In genomic region chr10:625335-625699, GRCh38 we compare ENCODE assay signal across 8 cellular contexts.
A peak's percentile ranks its signal among the peaks of the same experiment; 100 is the strongest.
DNase-seq lines count a peak whose midpoint lies in the region; TF ChIP-seq lines count a peak whose summit lies in the region.
"Had no signal": no experiment of that assay in that cellular context is flagged by ENCODE, and none has a peak within 500 bp of the region (broad histone marks: within the 10 kb centered on the region; RNA-seq: fewer than 3 reads in every experiment).

No MANE protein-coding gene starts in this region.

- peaks cover 80% of the 10 kb centered on the region for H4K20me1 ChIP-seq in SK-N-SH (ENCODE audit: insufficient read depth)
- no peaks in the 10 kb centered on the region for H4K20me1 ChIP-seq in fibroblast of lung (ENCODE audit: control insufficient read depth, extremely low read depth, insufficient read depth, low read length)
- H4K20me1 ChIP-seq in neural cell (ENCODE audit: insufficient read depth): peaks cover 29% of the 10 kb centered on the region

- peak overlapping the region; percentile 97 for H3K27ac Mint-ChIP-seq in type B pancreatic cell
- H3K27ac Mint-ChIP-seq: activated CD4-positive, alpha-beta T cell treated with anti-CD3 and anti-CD28 coated beads, Interleukin-2, amount 10 ng/mL, durations not matched to agents 24 days and 14 days had no signal

- H2AFZ ChIP-seq in SK-N-SH (ENCODE audit: low read depth) (no peak overlapping the region), fibroblast of lung (ENCODE audit: low read length) (no peak overlapping the region), neural cell (ENCODE audit: low read depth, low read length) (no peak overlapping the region)

- H3K36me3 Mint-ChIP-seq in type B pancreatic cell: peaks cover 19% of the 10 kb centered on the region

- peak overlapping the region; percentile 70 for H3K4me2 ChIP-seq in SK-N-SH
- peak overlapping the region; percentile 25 for H3K4me2 ChIP-seq in fibroblast of lung (ENCODE audit: extremely low read depth, insufficient read depth, low read length)
- peak overlapping the region; percentile 25 for H3K4me2 ChIP-seq in neural cell (ENCODE audit: low read length)

- H3K9me3 Mint-ChIP-seq in type B pancreatic cell: no peaks in the 10 kb centered on the region
- H3K9me3 Mint-ChIP-seq: activated CD4-positive, alpha-beta T cell treated with anti-CD3 and anti-CD28 coated beads, Interleukin-2, amount 10 ng/mL, durations not matched to agents 24 days and 14 days had no signal

- H3K9ac ChIP-seq in SK-N-SH (peak overlapping the region; percentile 30; the same call in 1 of the 2 replicates), fibroblast of lung (ENCODE audit: insufficient read depth, low read length) (peak overlapping the region; percentile 52), neural cell (ENCODE audit: low read length) (peak overlapping the region; percentile 44)

- peak; percentile 77 for DNase-seq in SK-N-SH
- DNase-seq in fibroblast of lung (ENCODE audit: low read depth in 2 of 2): peak in 1 of 2 donors; percentile 31
- DNase-seq in type B pancreatic cell (ENCODE audit: extremely low spot score, unreplicated experiment): no peak
- DNase-seq in NCI-H526 (lab: John Stamatoyannopoulos, UW): no peak
- DNase-seq in T1000 (lab: John Stamatoyannopoulos, UW): no peak
- DNase-seq in OCI-M1 (lab: John Stamatoyannopoulos, UW): no peak
- DNase-seq: activated CD4-positive, alpha-beta T cell treated with anti-CD3 and anti-CD28 coated beads, Interleukin-2, amount 10 ng/mL, durations not matched to agents 24 days and 14 days had no signal

- no peak for TF ChIP-seq CTCF in SK-N-SH (IDR thresholded peaks at IDR 0.05)
- TF ChIP-seq CTCF in fibroblast of lung (conservative IDR thresholded peaks at IDR 0.05 in 1 of 2, IDR thresholded peaks at IDR 0.05 in 1 of 2; ENCODE audit: low read depth in 1 of 2, low read length in 2 of 2): no peak
- TF ChIP-seq CTCF in neural cell (IDR thresholded peaks at IDR 0.05; ENCODE audit: poor library complexity, severe bottlenecking): no peak
- no peak for TF ChIP-seq CTCF in type B pancreatic cell (conservative IDR thresholded peaks at IDR 0.05)

- H3K4me3 Mint-ChIP-seq in type B pancreatic cell: peak overlapping the region; percentile 78
- H3K4me3 Mint-ChIP-seq: activated CD4-positive, alpha-beta T cell treated with anti-CD3 and anti-CD28 coated beads, Interleukin-2, amount 10 ng/mL, durations not matched to agents 24 days and 14 days had no signal

- no peaks in the 10 kb centered on the region for H3K27me3 Mint-ChIP-seq in type B pancreatic cell

- POLR2A ChIA-PET in SK-N-SH (lab: Yijun Ruan, JAX): no interaction called here

- TF ChIP-seq EP300 in SK-N-SH (IDR thresholded peaks at IDR 0.05; ENCODE audit: borderline replicate concordance in 1 of 2, low read depth in 1 of 2, low read length in 1 of 2) (no peak), neural cell (conservative IDR thresholded peaks at IDR 0.05; ENCODE audit: poor library complexity, severe bottlenecking) (no peak)

- H3K9me2 ChIP-seq in SK-N-SH (no peaks in the 10 kb centered on the region), neural cell (ENCODE audit: insufficient read depth, low read length) (no peaks in the 10 kb centered on the region)

- H3K27ac ChIP-seq in SK-N-SH (ENCODE audit: low read depth in 2 of 2, low read length in 1 of 2): peak overlapping the region; percentile 68 to 69
- H3K27ac ChIP-seq in fibroblast of lung (ENCODE audit: insufficient read depth, low read length): peak overlapping the region; percentile 73
- peak overlapping the region; percentile 47 for H3K27ac ChIP-seq in neural cell (ENCODE audit: low read length)

- H3K9me3 ChIP-seq in SK-N-SH: no peaks in the 10 kb centered on the region
- H3K9me3 ChIP-seq in fibroblast of lung (ENCODE audit: control insufficient read depth, insufficient read depth, low read depth, low read length): no peaks in the 10 kb centered on the region
- H3K9me3 ChIP-seq in neural cell (ENCODE audit: low read length): no peaks in the 10 kb centered on the region

- H3K4me1 Mint-ChIP-seq in type B pancreatic cell (ENCODE audit: unreplicated experiment): peaks cover 54% of the 10 kb centered on the region
- H3K4me1 Mint-ChIP-seq: activated CD4-positive, alpha-beta T cell treated with anti-CD3 and anti-CD28 coated beads, Interleukin-2, amount 10 ng/mL, durations not matched to agents 24 days and 14 days had no signal

- CTCF ChIA-PET in SK-N-SH (lab: Yijun Ruan, JAX): interaction anchor here (0.8 to 1.3 kb wide), 3 partner anchors 8 to 115 kb away, joined by 3 read pairs; no protein-coding TSS in a partner anchor

- TF ChIP-seq RAD21 in SK-N-SH (IDR thresholded peaks at IDR 0.05; ENCODE audit: low read length) (no peak), neural cell (conservative IDR thresholded peaks at IDR 0.05) (no peak)

- WGBS in SK-N-SH (ENCODE audit: low lambda C conversion rate): 74% methylated on average over 16 of the region's 17 CpGs

- no peaks in the 10 kb centered on the region for H3K27me3 ChIP-seq in SK-N-SH (ENCODE audit: insufficient read depth)
- no peaks in the 10 kb centered on the region for H3K27me3 ChIP-seq in fibroblast of lung (ENCODE audit: control insufficient read depth, insufficient read depth, low read length)
- no peaks in the 10 kb centered on the region for H3K27me3 ChIP-seq in neural cell (ENCODE audit: insufficient read depth, low read depth, low read length)

- no peaks in the 10 kb centered on the region for H3K36me3 ChIP-seq in SK-N-SH (replicated peaks in 1 of 2; ENCODE audit: control insufficient read depth in 1 of 2, insufficient read depth in 2 of 2, low read length in 1 of 2)
- H3K36me3 ChIP-seq in fibroblast of lung (ENCODE audit: control insufficient read depth, insufficient read depth, low read length): no peaks in the 10 kb centered on the region
- H3K36me3 ChIP-seq in neural cell (ENCODE audit: insufficient read depth, low read length): peaks cover 4% of the 10 kb centered on the region

- H3F3A ChIP-seq in SK-N-SH (replicated peaks; ENCODE audit: insufficient read depth) (no peaks in the 10 kb centered on the region), neural cell (ENCODE audit: insufficient read depth, low read length, poor library complexity, severe bottlenecking) (no peaks in the 10 kb centered on the region)

- peaks cover 81% of the 10 kb centered on the region for H3K79me2 ChIP-seq in SK-N-SH (ENCODE audit: insufficient read depth)
- peaks cover 31% of the 10 kb centered on the region for H3K79me2 ChIP-seq in fibroblast of lung (ENCODE audit: control insufficient read depth, insufficient read depth, low read length)
- H3K79me2 ChIP-seq in neural cell (replicated peaks; ENCODE audit: insufficient read depth, low read length): peaks cover 64% of the 10 kb centered on the region

- H3K4me3 ChIP-seq in SK-N-SH (ENCODE audit: low read depth in 2 of 2, low read length in 1 of 2): peak overlapping the region in 1 of 2 experiments; percentile 41; a peak in 1 of 4 replicates
- H3K4me3 ChIP-seq in fibroblast of lung (replicated peaks in 1 of 4; ENCODE audit: control extremely low read depth in 1 of 4, insufficient read depth in 1 of 4, low read depth in 3 of 4, low read length in 4 of 4): no peak overlapping the region
- H3K4me3 ChIP-seq in neural cell (ENCODE audit: low read length): peak overlapping the region; percentile 52

- H3K4me1 ChIP-seq in SK-N-SH (ENCODE audit: control insufficient read depth in 1 of 2, insufficient read depth in 2 of 2, low read depth in 1 of 2, low read length in 1 of 2) (peaks cover 13 to 48% of the 10 kb centered on the region in 2 experiments; a peak in 3 of 4 replicates), fibroblast of lung (ENCODE audit: control insufficient read depth, extremely low read depth, insufficient read depth, low read length) (peaks cover 18% of the 10 kb centered on the region)

TF ChIP-seq in SK-N-SH, 30 proteins besides CTCF, POLR2A, EP300 and RAD21:
- TF ChIP-seq MEF2A (IDR thresholded peaks at IDR 0.05; ENCODE audit: borderline replicate concordance, low read depth): no peak
- no peak for TF ChIP-seq EZH2phosphoT487 (IDR thresholded peaks at IDR 0.05; ENCODE audit: borderline replicate concordance, low read depth)
- no peak for TF ChIP-seq RXRA (IDR thresholded peaks at IDR 0.05; ENCODE audit: borderline replicate concordance, low read depth)
- peak; percentile 16; the same call in 1 of the 2 replicates for TF ChIP-seq MXI1 (IDR thresholded peaks at IDR 0.05; ENCODE audit: low read depth, low read length)
- no peak for TF ChIP-seq TAF1 (IDR thresholded peaks at IDR 0.05; ENCODE audit: borderline replicate concordance, low read depth, low read length)
- no peak for TF ChIP-seq JUND (IDR thresholded peaks at IDR 0.05)

TF ChIP-seq in neural cell, 6 proteins besides CTCF, POLR2A, EP300 and RAD21:
- peak; percentile 8 for TF ChIP-seq POLR2AphosphoS5 (IDR thresholded peaks at IDR 0.05)
- TF ChIP-seq TAF1 (IDR thresholded peaks at IDR 0.05; ENCODE audit: low read depth): no peak
- TF ChIP-seq MXI1 (conservative IDR thresholded peaks at IDR 0.05; ENCODE audit: poor library complexity, severe bottlenecking): no peak
